In the genomic region with DNA sequence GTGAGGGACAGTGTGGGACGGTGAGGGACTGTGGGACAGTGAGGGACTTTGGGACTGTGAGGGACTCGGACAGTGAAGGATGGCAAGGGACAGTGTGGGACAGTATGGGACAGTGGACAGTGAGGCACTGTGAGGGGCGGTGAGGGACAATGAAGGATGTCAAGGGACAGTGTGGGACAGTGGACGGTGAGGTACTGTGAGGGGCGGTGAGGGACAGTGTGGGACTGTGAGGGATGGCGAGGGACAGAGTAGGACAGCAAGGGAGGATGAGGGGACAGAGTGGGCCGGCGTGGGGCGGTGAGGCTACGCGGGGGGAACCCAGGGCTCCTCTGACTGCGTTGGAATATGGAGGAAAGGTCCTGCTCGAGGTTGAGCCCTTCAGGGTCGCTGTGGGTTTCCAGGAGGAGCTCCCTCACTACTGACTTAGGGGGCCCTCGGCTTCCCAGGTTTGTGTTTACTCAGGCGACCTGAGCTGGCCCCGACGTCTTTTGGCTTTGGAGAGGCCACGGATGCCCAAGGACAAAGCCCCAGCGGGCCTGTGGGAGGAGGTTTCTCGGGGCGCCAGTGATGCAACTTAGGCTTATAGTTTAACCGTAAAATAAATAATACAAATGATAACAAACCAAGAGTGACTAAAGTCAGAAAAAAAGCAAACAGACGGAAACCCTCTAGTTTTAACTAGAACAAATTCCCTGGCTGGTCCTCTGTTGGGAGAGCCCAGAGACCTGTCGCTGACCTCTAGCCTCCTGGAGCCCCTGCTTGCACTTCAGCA, we compare ENCODE assay signal across 8 cellular contexts. TPM values are rescaled to one million over a fixed set of nuclear protein-coding genes. Genes with fewer than 3 reads are reported as not detected.
DNase-seq lines count a peak whose midpoint lies in the region; ATAC-seq and TF ChIP-seq lines count a peak whose summit lies in the region.

No MANE protein-coding gene starts in this region.

- no peak for ATAC-seq in HG03280 (IDR thresholded peaks at IDR 0.05; ENCODE audit: unreplicated experiment)

- intact Hi-C loops in stomach (cut with DNase I; ENCODE audit: low total_unique reads) = no loop called here

- H3K4me3 ChIP-seq in astrocyte of the spinal cord (ENCODE audit: low read depth, low read length) (peak overlapping the region; percentile 66), kidney epithelial cell (ENCODE audit: low read depth, low read length) (peak overlapping the region; percentile 62), stomach (peak overlapping the region; percentile 68 to 83 (median 72))

- no peak for TF ChIP-seq POLR2A in stomach (IDR thresholded peaks at IDR 0.05)

- H3K27me3 ChIP-seq in kidney epithelial cell (ENCODE audit: control insufficient read depth, insufficient read depth, low read length) (no peaks in the 10 kb centered on the region), stomach (peaks cover 0 to 8% (median 0%) of the 10 kb centered on the region in 3 donors)

- no peak for TF ChIP-seq EP300 in stomach (IDR thresholded peaks at IDR 0.05)

- no peaks in the 10 kb centered on the region for H3K9me3 ChIP-seq in stomach

- in situ Hi-C loops in astrocyte of the spinal cord (cut with HindIII; ENCODE audit: low sequenced_read_pairs) = no loop called here

- no peak for TF ChIP-seq CTCF in astrocyte of the spinal cord (IDR thresholded peaks at IDR 0.05; ENCODE audit: low read depth, low read length)
- TF ChIP-seq CTCF in kidney epithelial cell (IDR thresholded peaks at IDR 0.05; ENCODE audit: insufficient read depth, low read length, poor library complexity, severe bottlenecking) = no peak
- no peak for TF ChIP-seq CTCF in stomach (IDR thresholded peaks at IDR 0.05)

- H3K27ac ChIP-seq in stomach = peak overlapping the region; percentile 88 to 98 (median 95)

- peaks cover 24 to 63% (median 43%) of the 10 kb centered on the region in 4 donors for H3K4me1 ChIP-seq in stomach

- WGBS in stomach, 5 donors = 17 to 53% (median 41%) methylated on average over 23 to 25 of the region's 25 CpGs

- DNase-seq in HT1080 (ENCODE audit: low read depth) = peak; percentile 47
- DNase-seq in astrocyte of the spinal cord (ENCODE audit: low read depth, low spot score) = peak; percentile 67
- DNase-seq in kidney epithelial cell (ENCODE audit: low read depth) = no peak
- peak; percentile 80 for DNase-seq in stomach
- no peak for DNase-seq in T-helper 9 cell
- DNase-seq in NCI-H2107 (lab: John Stamatoyannopoulos, UW) = no peak
- no peak for DNase-seq in SKM-1 treated with dmso at 0.1 percent for 144 hours (lab: John Stamatoyannopoulos, UW; ENCODE audit: unreplicated experiment)

- H3K36me3 ChIP-seq in kidney epithelial cell (ENCODE audit: control insufficient read depth, insufficient read depth, low read length) = no peaks in the 10 kb centered on the region
- H3K36me3 ChIP-seq in stomach = no peaks in the 10 kb centered on the region

RNA-seq across cellular contexts. Expression of a gene that starts 1.1 kb away (rescaled TPM):
- 143 and 169 TPM in 2 replicates for total RNA-seq in HT1080 (2014; rRNA removed; shearing (Covaris generic))
- 293 and 378 TPM in 2 replicates for polyA plus RNA-seq in HT1080 (2015; cell fraction: cytosol; rRNA removed)
- polyA plus RNA-seq in HT1080 (2015; cell fraction: nucleus; rRNA removed) = 266 and 294 TPM in 2 replicates
- total RNA-seq in kidney epithelial cell (61.5 and 66.4 TPM in 2 replicates), stomach (100 to 1,000 TPM in 3 of 5 donors, 10 to 100 TPM in 1, 1 to 10 TPM in 1; 3.5 to 201 (median 134) TPM)
- 10 to 100 TPM; 31.4 to 47.7 (median 41.4) TPM for polyA plus RNA-seq in stomach

Comparison
In these comparisons a context has a peak if more than half of its experiments do, and no peak if none do; other contexts are left out.
1. DNase-seq: peak in HT1080 (single experiment), astrocyte of the spinal cord (single experiment) and stomach (single experiment); none in kidney epithelial cell (single experiment), T-helper 9 cell (single experiment), NCI-H2107 (single experiment) and SKM-1 treated with dmso at 0.1 percent for 144 hours (single experiment).
2. Peak in every context shown above with its lines, with median percentiles within 50 percentile points of each other: H3K4me3 ChIP-seq.